ENCODE assay signal across 20 cellular contexts in genomic region chr1:242426271-242426905, GRCh38.
"Had no signal": no experiment of that assay in that cellular context is flagged by ENCODE, and none has a peak within 500 bp of the region (broad histone marks: within the 10 kb centered on the region; RNA-seq: fewer than 3 reads in every experiment).

No MANE protein-coding gene starts in this region.

- H3K27me3 Mint-ChIP-seq: activated CD8-positive, alpha-beta memory T cell treated with anti-CD3 and anti-CD28 coated beads, Interleukin-2, amount 10 ng/mL, durations not matched to agents 7 days and 5 days had no signal

- DNase-seq: activated CD4-positive, alpha-beta T cell treated with anti-CD3 and anti-CD28 coated beads, Interleukin-2, amount 50 U/mL, for 48 hours; activated CD4-positive, CD25-positive, alpha-beta regulatory T cell treated with anti-CD3 and anti-CD28 coated beads, Interleukin-2, amount 50 U/mL, for 72 hours; activated CD8-positive, alpha-beta memory T cell treated with anti-CD3 and anti-CD28 coated beads, Interleukin-2, amount 10 ng/mL, durations not matched to agents 7 days and 5 days; activated effector memory CD4-positive, alpha-beta T cell treated with anti-CD3 and anti-CD28 coated beads, Interleukin-2, amount 50 U/mL, for 16 hours; activated T-cell treated with anti-CD3 and anti-CD28 coated beads, Interleukin-2, amount 50 U/mL, for 4 hours; amygdala; cerebellar nuclear complex; dermis blood vessel endothelial cell; glutamatergic neuron; immature natural killer cell; left colon; naive thymus-derived CD4-positive, alpha-beta T cell; thyroid gland had no signal

- H3K4me1 ChIP-seq: right atrium auricular region, thyroid gland, vagina had no signal

- H3K27ac Mint-ChIP-seq: activated CD8-positive, alpha-beta memory T cell treated with anti-CD3 and anti-CD28 coated beads, Interleukin-2, amount 10 ng/mL, durations not matched to agents 7 days and 5 days; activated naive CD8-positive, alpha-beta T cell; immature natural killer cell; naive thymus-derived CD4-positive, alpha-beta T cell had no signal

- H3K4me1 Mint-ChIP-seq: activated CD8-positive, alpha-beta memory T cell treated with anti-CD3 and anti-CD28 coated beads, Interleukin-2, amount 10 ng/mL, durations not matched to agents 7 days and 5 days; immature natural killer cell; naive thymus-derived CD4-positive, alpha-beta T cell had no signal

- H3K27ac ChIP-seq: right atrium auricular region, thyroid gland, vagina had no signal

- H3K36me3 Mint-ChIP-seq: activated CD8-positive, alpha-beta memory T cell treated with anti-CD3 and anti-CD28 coated beads, Interleukin-2, amount 10 ng/mL, durations not matched to agents 7 days and 5 days; activated naive CD8-positive, alpha-beta T cell; immature natural killer cell had no signal

- H3K9me3 ChIP-seq: right atrium auricular region, thyroid gland, vagina had no signal

- H3K4me2 ChIP-seq: smooth muscle cell had no signal

- H3K4me3 Mint-ChIP-seq: activated CD8-positive, alpha-beta memory T cell treated with anti-CD3 and anti-CD28 coated beads, Interleukin-2, amount 10 ng/mL, durations not matched to agents 7 days and 5 days; activated naive CD8-positive, alpha-beta T cell; activated T-cell treated with anti-CD3 and anti-CD28 coated beads, Interleukin-2, amount 50 U/mL, for 4 hours; brain; immature natural killer cell; naive thymus-derived CD4-positive, alpha-beta T cell had no signal

- H3K27me3 ChIP-seq: right atrium auricular region, thyroid gland, vagina had no signal

- H3K36me3 ChIP-seq: right atrium auricular region, thyroid gland, vagina had no signal

- H3K4me3 ChIP-seq: lung, right atrium auricular region, smooth muscle cell, thyroid gland, vagina had no signal

- ATAC-seq: activated CD8-positive, alpha-beta memory T cell treated with anti-CD3 and anti-CD28 coated beads, Interleukin-2, amount 10 ng/mL, durations not matched to agents 7 days and 5 days; activated T-cell treated with anti-CD3 and anti-CD28 coated beads, Interleukin-2, amount 50 U/mL, for 4 hours; esophagus mucosa; left colon; naive thymus-derived CD4-positive, alpha-beta T cell had no signal
